Comparison of ENCODE assay signal across 1 cellular context in genomic region chr9:136119259-136120118, GRCh38.
TF ChIP-seq lines count a peak whose summit lies in the region.

No MANE protein-coding gene starts in this region.

TF ChIP-seq in HepG2, 621 proteins besides CTCF, POLR2A, EP300 and RAD21 (continued from another document):
- TF ChIP-seq ZBTB46 (CRISPR knock-in tag; IDR thresholded peaks at IDR 0.05; ENCODE audit: borderline replicate concordance) (no peak), KLF6 (CRISPR knock-in tag; IDR thresholded peaks at IDR 0.05) (no peak; the same call in 1 of the 2 replicates), TFE3 (CRISPR knock-in tag; IDR thresholded peaks at IDR 0.05) (peak; percentile 7; the same call in 1 of the 2 replicates), GLI4 (CRISPR knock-in tag; IDR thresholded peaks at IDR 0.05; ENCODE audit: borderline replicate concordance) (no peak), THAP11 (CRISPR knock-in tag; IDR thresholded peaks at IDR 0.05) (peak; percentile 38; the same call in 1 of the 2 replicates), TFAP4 (IDR thresholded peaks at IDR 0.05; ENCODE audit: borderline replicate concordance, low read depth) (no peak; the same call in 1 of the 2 replicates), PRDM4 (CRISPR knock-in tag; IDR thresholded peaks at IDR 0.05; ENCODE audit: borderline replicate concordance) (no peak), ZNF274 (CRISPR knock-in tag; IDR thresholded peaks at IDR 0.05) (no peak), ZNF569 (CRISPR knock-in tag; IDR thresholded peaks at IDR 0.05; ENCODE audit: borderline replicate concordance) (no peak)
